8 cellular contexts compared by ENCODE assay signal in the genomic region with DNA sequence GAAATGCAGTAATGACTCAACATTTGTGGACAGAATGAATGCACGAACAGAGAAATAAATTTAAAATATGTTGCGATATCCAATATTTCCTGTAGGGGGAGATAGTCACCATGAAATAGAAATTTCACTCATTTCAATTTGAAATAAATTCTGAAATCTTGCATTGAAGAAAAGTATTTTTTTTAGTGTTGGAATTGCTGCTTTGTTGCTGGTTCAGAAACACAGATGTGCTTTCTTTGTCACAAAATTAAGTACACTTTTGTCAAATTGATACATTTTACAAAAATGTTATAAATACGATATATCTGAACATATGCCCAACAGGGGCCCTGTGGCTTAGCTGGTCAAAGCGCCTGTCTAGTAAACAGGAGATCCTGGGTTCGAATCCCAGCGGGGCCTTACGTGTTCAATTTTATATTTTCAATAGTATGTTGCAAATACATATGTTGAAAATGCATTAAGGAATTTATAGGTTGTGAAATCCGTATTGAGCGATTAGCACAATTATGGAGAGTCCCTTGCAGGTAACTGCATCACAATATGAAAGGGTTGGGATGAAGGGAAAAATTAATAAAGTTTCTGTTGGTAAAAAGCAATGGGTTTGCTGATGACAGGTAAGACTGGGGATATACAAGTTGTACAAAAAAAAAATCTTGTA.
DNase-seq lines count a peak whose midpoint lies in the region; ATAC-seq, FAIRE-seq and TF ChIP-seq lines count a peak whose summit lies in the region.

No MANE protein-coding gene starts in this region.

- TF ChIP-seq CTCF in CD4-positive, alpha-beta T cell (IDR thresholded peaks at IDR 0.05) = peak; percentile 85
- TF ChIP-seq CTCF in GM23338 (conservative IDR thresholded peaks at IDR 0.05; ENCODE audit: low read depth in 2 of 2) (peak in 1 of 2 experiments; percentile 96; a peak in 3 of 4 replicates), tibial artery (IDR thresholded peaks at IDR 0.05) (peak; percentile 73 to 80)

- TF ChIP-seq POLR2A in GM18505 (IDR thresholded peaks at IDR 0.05; ENCODE audit: borderline replicate concordance, extremely low read depth, insufficient read depth, insufficient read length) = no peak

- H3K27ac ChIP-seq in CD4-positive, alpha-beta T cell (ENCODE audit: low read depth, low read length) = no peak overlapping the region
- H3K27ac ChIP-seq in GM23338 (ENCODE audit: low read depth) = no peak overlapping the region
- no peak overlapping the region for H3K27ac ChIP-seq in tibial artery

- H2AFZ ChIP-seq in GM23338 = no peak overlapping the region

- H3K27me3 Mint-ChIP-seq in CD4-positive, alpha-beta T cell = peaks cover 7% of the 10 kb centered on the region
- H3K27me3 Mint-ChIP-seq in GM23338 (ENCODE audit: insufficient read depth, low read depth, poor library complexity) = peaks cover 19% of the 10 kb centered on the region

- H4K20me1 ChIP-seq in GM23338 (replicated peaks; ENCODE audit: insufficient read depth) = no peaks in the 10 kb centered on the region

- H3K79me2 ChIP-seq in GM23338 (replicated peaks; ENCODE audit: insufficient read depth) = no peaks in the 10 kb centered on the region

- POLR2A ChIA-PET in CD4-positive, alpha-beta T cell (lab: Charles Lee) = interaction anchor here (1.2 to 1.7 kb wide), 2 partner anchors 15 to 675 kb away, joined by 4 to 7 read pairs; a partner anchor contains a TSS

- no peaks in the 10 kb centered on the region; the same call in 1 of the 2 replicates for H3F3A ChIP-seq in GM23338 (replicated peaks; ENCODE audit: low read depth)

- peak overlapping the region; percentile 42 for H3K4me2 ChIP-seq in GM23338

- H3K27ac Mint-ChIP-seq in CD4-positive, alpha-beta T cell = peak overlapping the region; percentile 42
- peak overlapping the region; percentile 90 for H3K27ac Mint-ChIP-seq in GM23338

- peak; percentile 97 for FAIRE-seq in islet of Langerhans (lab: Jason Lieb, UNC)

- no peak for ATAC-seq in CD4-positive, alpha-beta T cell (ENCODE audit: poor library complexity)
- ATAC-seq in GM23338 (peak; percentile 12; the same call in 2 of the 3 replicates), GM18505 (IDR thresholded peaks at IDR 0.05; ENCODE audit: unreplicated experiment) (no peak), HG02938 (IDR thresholded peaks at IDR 0.05; ENCODE audit: unreplicated experiment) (no peak)

- peaks cover 3% of the 10 kb centered on the region for H3K9me3 Mint-ChIP-seq in CD4-positive, alpha-beta T cell
- H3K9me3 Mint-ChIP-seq in GM23338 = peaks cover 3% of the 10 kb centered on the region; the same call in 1 of the 3 replicates

- H3K4me1 Mint-ChIP-seq in CD4-positive, alpha-beta T cell (ENCODE audit: low read depth) = peaks cover 18% of the 10 kb centered on the region
- peaks cover 17% of the 10 kb centered on the region for H3K4me1 Mint-ChIP-seq in GM23338

- H3K4me3 Mint-ChIP-seq in CD4-positive, alpha-beta T cell = peak overlapping the region; percentile 36
- peak overlapping the region; percentile 64 for H3K4me3 Mint-ChIP-seq in GM23338

- H3K4me3 ChIP-seq in GM23338 (0 out of 2 replicates have a peak overlapping the region, but pooled peaks have one; percentile 28), tibial artery (no peak overlapping the region)

- H3K36me3 ChIP-seq in GM23338 (ENCODE audit: insufficient read depth) (no peaks in the 10 kb centered on the region), tibial artery (no peaks in the 10 kb centered on the region)

- CTCF ChIA-PET in CD4-positive, alpha-beta T cell (lab: Charles Lee) = interaction anchor here (1.0 to 3.9 kb wide), 4 partner anchors 15 to 634 kb away, joined by 3 to 14 read pairs (median 8); no protein-coding TSS in a partner anchor

- H3K9me2 ChIP-seq in GM23338 (ENCODE audit: insufficient read depth) = no peaks in the 10 kb centered on the region

- intact Hi-C loops in CD4-positive, alpha-beta T cell (cut with DNase I, micrococcal nuclease) = loop anchor here (1.0 to 5.0 kb wide), 8 partner anchors 15 to 1195 kb away; a partner anchor contains a TSS
- intact Hi-C loops in tibial artery (cut with DNase I; ENCODE audit: low total_unique reads) = no loop called here

- H3K4me1 ChIP-seq in GM23338 (ENCODE audit: insufficient read depth) = peaks cover 12% of the 10 kb centered on the region
- H3K4me1 ChIP-seq in tibial artery = peaks cover 0 to 8% (median 4%) of the 10 kb centered on the region in 4 donors

- no peak for DNase-seq in CD4-positive, alpha-beta T cell
- DNase-seq in GM23338 (ENCODE audit: low spot score) = peak; percentile 57
- peak; percentile 13 to 63 for DNase-seq in NCI-H526 (lab: John Stamatoyannopoulos, UW)
- DNase-seq in amniotic stem cell (lab: John Stamatoyannopoulos, UW) = peak; percentile 39
- DNase-seq in tibial artery = no peak

- H3K9me3 ChIP-seq in CD4-positive, alpha-beta T cell (ENCODE audit: control insufficient read depth, low read length) = no peaks in the 10 kb centered on the region
- H3K9me3 ChIP-seq in tibial artery = no peaks in the 10 kb centered on the region

- H3K36me3 Mint-ChIP-seq in CD4-positive, alpha-beta T cell (ENCODE audit: low read depth) = peaks cover 9% of the 10 kb centered on the region
- H3K36me3 Mint-ChIP-seq in GM23338 (ENCODE audit: low read depth) = no peaks in the 10 kb centered on the region

- no peaks in the 10 kb centered on the region for H3K27me3 ChIP-seq in CD4-positive, alpha-beta T cell (ENCODE audit: control insufficient read depth, insufficient read depth, low read length)
- H3K27me3 ChIP-seq in GM23338 (ENCODE audit: insufficient read depth) (no peaks in the 10 kb centered on the region), tibial artery (no peaks in the 10 kb centered on the region)

TF ChIP-seq in GM23338, 12 proteins besides CTCF, POLR2A, EP300 and RAD21 (continues in another document):
- TF ChIP-seq ZNF331 (CRISPR knock-in tag; IDR thresholded peaks at IDR 0.05; ENCODE audit: low read depth) = no peak
- TF ChIP-seq ZNF114 (CRISPR knock-in tag; IDR thresholded peaks at IDR 0.05) = no peak
- no peak for TF ChIP-seq CREB1 (CRISPR knock-in tag; IDR thresholded peaks at IDR 0.05; ENCODE audit: low read depth)
- no peak for TF ChIP-seq POLR2AphosphoS5 (IDR thresholded peaks at IDR 0.05; ENCODE audit: low read depth)
- TF ChIP-seq, protein P1, sequence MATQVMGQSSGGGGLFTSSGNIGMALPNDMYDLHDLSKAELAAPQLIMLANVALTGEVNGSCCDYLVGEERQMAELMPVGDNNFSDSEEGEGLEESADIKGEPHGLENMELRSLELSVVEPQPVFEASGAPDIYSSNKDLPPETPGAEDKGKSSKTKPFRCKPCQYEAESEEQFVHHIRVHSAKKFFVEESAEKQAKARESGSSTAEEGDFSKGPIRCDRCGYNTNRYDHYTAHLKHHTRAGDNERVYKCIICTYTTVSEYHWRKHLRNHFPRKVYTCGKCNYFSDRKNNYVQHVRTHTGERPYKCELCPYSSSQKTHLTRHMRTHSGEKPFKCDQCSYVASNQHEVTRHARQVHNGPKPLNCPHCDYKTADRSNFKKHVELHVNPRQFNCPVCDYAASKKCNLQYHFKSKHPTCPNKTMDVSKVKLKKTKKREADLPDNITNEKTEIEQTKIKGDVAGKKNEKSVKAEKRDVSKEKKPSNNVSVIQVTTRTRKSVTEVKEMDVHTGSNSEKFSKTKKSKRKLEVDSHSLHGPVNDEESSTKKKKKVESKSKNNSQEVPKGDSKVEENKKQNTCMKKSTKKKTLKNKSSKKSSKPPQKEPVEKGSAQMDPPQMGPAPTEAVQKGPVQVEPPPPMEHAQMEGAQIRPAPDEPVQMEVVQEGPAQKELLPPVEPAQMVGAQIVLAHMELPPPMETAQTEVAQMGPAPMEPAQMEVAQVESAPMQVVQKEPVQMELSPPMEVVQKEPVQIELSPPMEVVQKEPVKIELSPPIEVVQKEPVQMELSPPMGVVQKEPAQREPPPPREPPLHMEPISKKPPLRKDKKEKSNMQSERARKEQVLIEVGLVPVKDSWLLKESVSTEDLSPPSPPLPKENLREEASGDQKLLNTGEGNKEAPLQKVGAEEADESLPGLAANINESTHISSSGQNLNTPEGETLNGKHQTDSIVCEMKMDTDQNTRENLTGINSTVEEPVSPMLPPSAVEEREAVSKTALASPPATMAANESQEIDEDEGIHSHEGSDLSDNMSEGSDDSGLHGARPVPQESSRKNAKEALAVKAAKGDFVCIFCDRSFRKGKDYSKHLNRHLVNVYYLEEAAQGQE (IDR thresholded peaks at IDR 0.05; ENCODE audit: unreplicated experiment) = no peak
- TF ChIP-seq EZH2 (IDR thresholded peaks at IDR 0.05; ENCODE audit: low read depth, unreplicated experiment) = no peak
- no peak for TF ChIP-seq NANOG (IDR thresholded peaks at IDR 0.05; ENCODE audit: borderline replicate concordance)
- TF ChIP-seq, protein P2, sequence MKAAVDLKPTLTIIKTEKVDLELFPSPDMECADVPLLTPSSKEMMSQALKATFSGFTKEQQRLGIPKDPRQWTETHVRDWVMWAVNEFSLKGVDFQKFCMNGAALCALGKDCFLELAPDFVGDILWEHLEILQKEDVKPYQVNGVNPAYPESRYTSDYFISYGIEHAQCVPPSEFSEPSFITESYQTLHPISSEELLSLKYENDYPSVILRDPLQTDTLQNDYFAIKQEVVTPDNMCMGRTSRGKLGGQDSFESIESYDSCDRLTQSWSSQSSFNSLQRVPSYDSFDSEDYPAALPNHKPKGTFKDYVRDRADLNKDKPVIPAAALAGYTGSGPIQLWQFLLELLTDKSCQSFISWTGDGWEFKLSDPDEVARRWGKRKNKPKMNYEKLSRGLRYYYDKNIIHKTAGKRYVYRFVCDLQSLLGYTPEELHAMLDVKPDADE (IDR thresholded peaks at IDR 0.05) = no peak
- no peak for TF ChIP-seq STAT1 (IDR thresholded peaks at IDR 0.05; ENCODE audit: unreplicated experiment)
- TF ChIP-seq JUNB (IDR thresholded peaks at IDR 0.05; ENCODE audit: unreplicated experiment) = no peak
- no peak for TF ChIP-seq EZH2phosphoT487 (IDR thresholded peaks at IDR 0.05; ENCODE audit: unreplicated experiment)

Comparison
In these comparisons a context has a peak if more than half of its experiments do, and no peak if none do; other contexts are left out.
1. DNase-seq: peak in GM23338 (single experiment), NCI-H526 (2 of 2) and amniotic stem cell (single experiment); none in CD4-positive, alpha-beta T cell (0 of 10) and tibial artery (0 of 2).